In the genomic region with DNA sequence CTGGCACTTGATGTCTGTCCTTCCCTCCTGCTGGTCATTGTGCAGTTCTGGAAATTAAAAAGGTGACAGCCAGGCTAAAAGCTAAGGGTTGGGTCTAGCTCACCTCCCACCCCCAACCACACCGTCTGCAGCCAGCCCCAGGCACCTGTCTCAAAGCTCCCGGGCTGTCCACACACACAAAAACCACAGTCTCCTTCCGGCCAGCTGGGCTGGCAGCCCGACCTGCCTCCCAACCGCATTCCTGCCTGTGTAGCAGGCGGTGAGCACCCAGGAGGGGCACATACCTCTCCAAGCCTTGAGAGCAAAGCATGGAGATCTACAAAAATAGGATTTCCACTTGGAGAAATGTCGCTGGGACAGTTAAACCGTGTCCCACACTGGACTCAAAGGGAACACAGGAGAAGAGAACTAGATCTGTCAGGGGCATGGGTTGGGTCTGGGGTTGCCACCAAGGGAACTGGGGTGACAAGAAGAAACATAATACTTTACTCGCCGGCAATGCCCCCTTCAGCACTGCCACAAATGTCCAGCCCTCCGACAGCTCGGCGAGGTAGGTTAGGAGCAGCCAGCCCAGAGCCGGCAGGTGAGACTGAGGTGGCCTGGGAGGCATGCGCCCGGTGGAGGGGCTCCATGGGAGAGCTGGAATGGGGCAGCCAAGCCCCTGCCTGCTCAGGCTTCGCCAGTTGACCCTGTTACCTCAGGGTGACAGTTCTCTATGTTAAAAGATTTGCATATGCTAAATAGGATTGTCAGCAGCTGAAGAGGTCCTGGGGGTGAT, we compare ENCODE assay signal across 12 cellular contexts. TPM values are rescaled to one million over a fixed set of nuclear protein-coding genes. Genes with fewer than 3 reads are reported as not detected.
DNase-seq lines count a peak whose midpoint lies in the region; ATAC-seq, FAIRE-seq and TF ChIP-seq lines count a peak whose summit lies in the region.
"Had no signal": no experiment of that assay in that cellular context is flagged by ENCODE, and none has a peak within 500 bp of the region (broad histone marks: within the 10 kb centered on the region; RNA-seq: fewer than 3 reads in every experiment).

No MANE protein-coding gene starts in this region.

- no peak overlapping the region for H3K4me3 Mint-ChIP-seq in activated CD8-positive, alpha-beta memory T cell treated with anti-CD3 and anti-CD28 coated beads, Interleukin-2, amount 10 ng/mL, durations not matched to agents 7 days and 5 days
- H3K4me3 Mint-ChIP-seq in astrocyte (ENCODE audit: unreplicated experiment) = no peak overlapping the region

- H3K4me2 ChIP-seq in astrocyte (ENCODE audit: low read length) = no peak overlapping the region
- H3K4me2 ChIP-seq: A549 had no signal

- H3K4me3 ChIP-seq in astrocyte (ENCODE audit: insufficient read depth, low read depth, low read length) (no peak overlapping the region), upper lobe of right lung (no peak overlapping the region)
- H3K4me3 ChIP-seq: A549 had no signal

- H3K79me2 ChIP-seq in astrocyte (ENCODE audit: insufficient read depth, low read length) = no peaks in the 10 kb centered on the region

- FAIRE-seq in astrocyte (lab: Jason Lieb, UNC) = no peak
- FAIRE-seq: A549 had no signal

- no peaks in the 10 kb centered on the region for H3K9me3 Mint-ChIP-seq in activated CD8-positive, alpha-beta memory T cell treated with anti-CD3 and anti-CD28 coated beads, Interleukin-2, amount 10 ng/mL, durations not matched to agents 7 days and 5 days (ENCODE audit: low read depth)
- H3K9me3 Mint-ChIP-seq in astrocyte (ENCODE audit: unreplicated experiment) = no peaks in the 10 kb centered on the region

- no peaks in the 10 kb centered on the region for H3K27me3 ChIP-seq in astrocyte (ENCODE audit: insufficient read depth, low read length)
- no peaks in the 10 kb centered on the region for H3K27me3 ChIP-seq in upper lobe of right lung

- H3K36me3 Mint-ChIP-seq in activated CD8-positive, alpha-beta memory T cell treated with anti-CD3 and anti-CD28 coated beads, Interleukin-2, amount 10 ng/mL, durations not matched to agents 7 days and 5 days = no peaks in the 10 kb centered on the region
- H3K36me3 Mint-ChIP-seq in astrocyte (ENCODE audit: low read depth, unreplicated experiment) = peaks cover 3% of the 10 kb centered on the region

- H2AFZ ChIP-seq in astrocyte (ENCODE audit: low read depth, low read length) = no peak overlapping the region

- no peak overlapping the region for H3K9ac ChIP-seq in astrocyte (ENCODE audit: low read length)

- peak; percentile 42 for DNase-seq in activated CD8-positive, alpha-beta memory T cell treated with anti-CD3 and anti-CD28 coated beads, Interleukin-2, amount 50 U/mL, for 48 hours
- DNase-seq in activated CD8-positive, alpha-beta memory T cell treated with anti-CD3 and anti-CD28 coated beads, Interleukin-2, amount 10 ng/mL, durations not matched to agents 7 days and 5 days = no peak
- peak; percentile 18 for DNase-seq in astrocyte (ENCODE audit: low read depth)
- peak; percentile 58 for DNase-seq in kidney tubule cell (ENCODE audit: low spot score)
- DNase-seq in upper lobe of right lung = peak; percentile 73
- no peak for DNase-seq in NOMO-1 treated with DMSO at 0.1 percent for 48 hours (lab: John Stamatoyannopoulos, UW; ENCODE audit: unreplicated experiment)
- no peak for DNase-seq in DMS153 (lab: John Stamatoyannopoulos, UW)
- DNase-seq: activated naive CD4-positive, alpha-beta T cell treated with Interleukin-2 at 50 U/mL for 16 hours; caudate nucleus; NCI-H446 treated with DMSO at 0.1 percent for 48 hours had no signal

- H3K36me3 ChIP-seq in astrocyte (ENCODE audit: insufficient read depth, low read length) = no peaks in the 10 kb centered on the region
- H3K36me3 ChIP-seq in upper lobe of right lung = no peaks in the 10 kb centered on the region

- H3K27ac ChIP-seq in astrocyte (ENCODE audit: low read depth, low read length) = no peak overlapping the region
- H3K27ac ChIP-seq in upper lobe of right lung = no peak overlapping the region
- H3K27ac ChIP-seq: A549 had no signal

- peaks cover 5% of the 10 kb centered on the region for H3K4me1 Mint-ChIP-seq in activated CD8-positive, alpha-beta memory T cell treated with anti-CD3 and anti-CD28 coated beads, Interleukin-2, amount 10 ng/mL, durations not matched to agents 7 days and 5 days
- H3K4me1 Mint-ChIP-seq in astrocyte (ENCODE audit: low read depth, unreplicated experiment) = peaks cover 11% of the 10 kb centered on the region

- H3K27ac Mint-ChIP-seq in activated CD8-positive, alpha-beta memory T cell treated with anti-CD3 and anti-CD28 coated beads, Interleukin-2, amount 10 ng/mL, durations not matched to agents 7 days and 5 days = no peak overlapping the region
- peak overlapping the region; percentile 50 for H3K27ac Mint-ChIP-seq in astrocyte (ENCODE audit: unreplicated experiment)

- H3K9me3 ChIP-seq in astrocyte (ENCODE audit: insufficient read depth, low read depth, low read length) (no peaks in the 10 kb centered on the region), upper lobe of right lung (no peaks in the 10 kb centered on the region)
- H3K9me3 ChIP-seq: A549 had no signal

- no peaks in the 10 kb centered on the region for H3K4me1 ChIP-seq in astrocyte (ENCODE audit: insufficient read depth, low read length)
- no peaks in the 10 kb centered on the region for H3K4me1 ChIP-seq in upper lobe of right lung
- H3K4me1 ChIP-seq: A549 had no signal

- TF ChIP-seq CTCF in astrocyte (IDR thresholded peaks at IDR 0.05; ENCODE audit: insufficient read depth, low read depth, low read length) = no peak
- TF ChIP-seq CTCF in upper lobe of right lung (IDR thresholded peaks at IDR 0.05) = no peak

- H3K27me3 Mint-ChIP-seq in activated CD8-positive, alpha-beta memory T cell treated with anti-CD3 and anti-CD28 coated beads, Interleukin-2, amount 10 ng/mL, durations not matched to agents 7 days and 5 days = peaks cover 5% of the 10 kb centered on the region
- peaks cover 17% of the 10 kb centered on the region for H3K27me3 Mint-ChIP-seq in astrocyte (ENCODE audit: low read depth, unreplicated experiment)

- intact Hi-C loops in upper lobe of right lung (cut with DNase I) = no loop called here

- CTCF ChIA-PET in activated CD8-positive, alpha-beta memory T cell treated with anti-CD3 and anti-CD28 coated beads, Interleukin-2, amount 10 ng/mL, durations not matched to agents 7 days and 5 days (lab: Charles Lee) = no interaction called here

- no peak for ATAC-seq in activated CD8-positive, alpha-beta memory T cell treated with anti-CD3 and anti-CD28 coated beads, Interleukin-2, amount 10 ng/mL, durations not matched to agents 7 days and 5 days
- ATAC-seq in upper lobe of right lung (peak; percentile 83), GM19397 (IDR thresholded peaks at IDR 0.05; ENCODE audit: unreplicated experiment) (no peak)
- ATAC-seq: A549 had no signal

- H4K20me1 ChIP-seq in astrocyte (ENCODE audit: insufficient read depth, low read length) = no peaks in the 10 kb centered on the region

RNA-seq across cellular contexts. Expression of a gene that starts 52.2 kb away (rescaled TPM):
- 10 to 100 TPM; 19.7 to 23.8 TPM for total RNA-seq in activated CD8-positive, alpha-beta memory T cell treated with anti-CD3 and anti-CD28 coated beads, Interleukin-2, amount 10 ng/mL, durations not matched to agents 7 days and 5 days
- total RNA-seq in astrocyte = 11.5 and 12.0 TPM in 2 replicates
- 10.7 TPM for total RNA-seq in upper lobe of right lung

Comparison
In these comparisons a context has a peak if more than half of its experiments do, and no peak if none do; other contexts are left out.
1. DNase-seq: peak in activated CD8-positive, alpha-beta memory T cell treated with anti-CD3 and anti-CD28 coated beads, Interleukin-2, amount 50 U/mL, for 48 hours (single experiment), astrocyte (single experiment), kidney tubule cell (single experiment) and upper lobe of right lung (single experiment); none in activated CD8-positive, alpha-beta memory T cell treated with anti-CD3 and anti-CD28 coated beads, Interleukin-2, amount 10 ng/mL, durations not matched to agents 7 days and 5 days (single experiment), NOMO-1 treated with DMSO at 0.1 percent for 48 hours (single experiment) and DMS153 (single experiment).